23 cellular contexts compared by ENCODE assay signal in the genomic region with DNA sequence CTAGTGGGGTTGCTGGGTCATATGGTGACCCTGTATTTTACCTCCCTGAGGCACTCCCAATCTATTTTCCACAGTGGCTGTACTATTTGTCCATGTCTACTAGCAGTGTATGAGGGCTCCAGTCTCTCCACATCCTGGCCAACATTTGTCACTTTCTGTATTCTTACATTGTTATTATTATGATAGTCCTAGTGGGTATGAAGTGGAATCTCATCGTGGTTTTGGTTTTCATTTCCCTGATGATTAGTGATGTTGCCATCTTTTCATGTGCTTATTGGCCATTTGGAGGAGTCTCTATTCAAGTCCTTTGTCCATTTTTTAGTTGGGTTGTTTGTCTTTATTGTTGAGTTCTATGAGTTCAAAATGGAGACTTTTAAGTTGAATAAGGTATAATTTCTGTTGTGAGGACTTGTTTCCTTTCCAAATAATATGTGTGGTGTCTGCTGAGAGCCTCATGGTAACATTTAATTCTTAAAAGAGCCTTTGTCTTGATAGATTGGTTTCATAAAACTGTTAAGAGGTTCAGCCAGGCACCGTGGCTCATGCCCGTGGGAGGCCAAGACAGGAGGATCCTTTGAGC.
DNase-seq lines count a peak whose midpoint lies in the region; FAIRE-seq and TF ChIP-seq lines count a peak whose summit lies in the region.
"Had no signal": no experiment of that assay in that cellular context is flagged by ENCODE, and none has a peak within 500 bp of the region (broad histone marks: within the 10 kb centered on the region; RNA-seq: fewer than 3 reads in every experiment).

No MANE protein-coding gene starts in this region.

- peaks cover 13% of the 10 kb centered on the region for H3K4me1 ChIP-seq in mesenchymal stem cell (ENCODE audit: control insufficient read depth, insufficient read depth, low read depth, low read length)

- no peak for DNase-seq in T-helper 1 cell
- peak; percentile 25 for DNase-seq in EL
- no peak for DNase-seq in activated T-helper 2 cell treated with anti-CD3 and anti-CD28 coated beads, Interferon-gamma antibody, Interleukin-2, Interleukin-4, amounts not matched to agents 10 μg/mL and 5 μg/mL and 100 μg/mL, durations not matched to agents 14 hours and 24 hours and 36 hours (ENCODE audit: low spot score)
- DNase-seq in mesenchymal stem cell, result no peak
- DNase-seq in central memory CD4-positive, alpha-beta T cell, result no peak
- no peak for DNase-seq in GM13976 (ENCODE audit: low spot score)
- no peak for DNase-seq in RCC 7860 (ENCODE audit: low spot score)
- DNase-seq: 8988T; activated CD4-positive, CD25-positive, alpha-beta regulatory T cell; body of pancreas; Calu3; Karpas-422; NCI-H1105; NCI-H2107; NCI-H510A; Peyer's patch; stimulated activated CD4-positive, alpha-beta T cell treated with anti-CD3 and anti-CD28 coated beads, Interleukin-4, amount 100 ng/mL, for 24 hours; T1000; upper lobe of left lung had no signal

- no peak overlapping the region for H2AK5ac ChIP-seq in mesenchymal stem cell (ENCODE audit: low read length, severe bottlenecking)

- no peak overlapping the region for H3K23ac ChIP-seq in mesenchymal stem cell (ENCODE audit: low read length in 2 of 2)

- peaks cover 0 to 5% of the 10 kb centered on the region in 2 experiments for H3K36me3 ChIP-seq in mesenchymal stem cell (ENCODE audit: control insufficient read depth in 1 of 2, insufficient read depth in 2 of 2, low read depth in 1 of 2, low read length in 2 of 2)
- H3K36me3 ChIP-seq: neutrophil, Peyer's patch, upper lobe of left lung had no signal

- H3K4me3 Mint-ChIP-seq in T-helper 1 cell treated with Interleukin-12 subunit alpha and Interleukin-12 subunit beta and Interleukin-4 antibody, amounts not matched to agents 30 μg/mL and 1 μg/mL, for 36 hours, result no peak overlapping the region
- H3K4me3 Mint-ChIP-seq in activated T-helper 2 cell treated with anti-CD3 and anti-CD28 coated beads, Interferon-gamma antibody, Interleukin-2, Interleukin-4, amounts not matched to agents 10 μg/mL and 5 μg/mL and 100 μg/mL, durations not matched to agents 14 hours and 24 hours and 36 hours (ENCODE audit: low read depth), result no peak overlapping the region

- peaks cover 9% of the 10 kb centered on the region for H3K9me3 ChIP-seq in mesenchymal stem cell (ENCODE audit: control insufficient read depth, low read length)
- H3K9me3 ChIP-seq: body of pancreas, neutrophil, Peyer's patch had no signal

- no peaks in the 10 kb centered on the region for H3K27me3 Mint-ChIP-seq in T-helper 1 cell treated with Interleukin-12 subunit alpha and Interleukin-12 subunit beta and Interleukin-4 antibody, amounts not matched to agents 30 μg/mL and 1 μg/mL, for 36 hours (ENCODE audit: low read depth)
- no peaks in the 10 kb centered on the region for H3K27me3 Mint-ChIP-seq in activated T-helper 2 cell treated with anti-CD3 and anti-CD28 coated beads, Interferon-gamma antibody, Interleukin-2, Interleukin-4, amounts not matched to agents 10 μg/mL and 5 μg/mL and 100 μg/mL, durations not matched to agents 14 hours and 24 hours and 36 hours (ENCODE audit: low read depth)

- H2BK120ac ChIP-seq in mesenchymal stem cell (ENCODE audit: low read depth, low read length), result no peak overlapping the region

- H3K36me3 Mint-ChIP-seq in T-helper 1 cell treated with Interleukin-12 subunit alpha and Interleukin-12 subunit beta and Interleukin-4 antibody, amounts not matched to agents 30 μg/mL and 1 μg/mL, for 36 hours (ENCODE audit: low read depth), result peaks cover 36% of the 10 kb centered on the region
- peaks cover 59% of the 10 kb centered on the region for H3K36me3 Mint-ChIP-seq in activated T-helper 2 cell treated with anti-CD3 and anti-CD28 coated beads, Interferon-gamma antibody, Interleukin-2, Interleukin-4, amounts not matched to agents 10 μg/mL and 5 μg/mL and 100 μg/mL, durations not matched to agents 14 hours and 24 hours and 36 hours (ENCODE audit: low read depth)

- TF ChIP-seq CTCF in GM13976 (IDR thresholded peaks at IDR 0.05; ENCODE audit: borderline replicate concordance, control extremely low read depth, extremely low read depth, insufficient read depth, missing control alignments), result no peak

- intact Hi-C loops in activated T-helper 2 cell treated with anti-CD3 and anti-CD28 coated beads, Interferon-gamma antibody, Interleukin-2, Interleukin-4, amounts not matched to agents 10 μg/mL and 5 μg/mL and 100 μg/mL, durations not matched to agents 14 hours and 24 hours and 36 hours (cut with micrococcal nuclease), result no loop called here

- H3K4me1 Mint-ChIP-seq in T-helper 1 cell treated with Interleukin-12 subunit alpha and Interleukin-12 subunit beta and Interleukin-4 antibody, amounts not matched to agents 30 μg/mL and 1 μg/mL, for 36 hours (ENCODE audit: low read depth), result peaks cover 45% of the 10 kb centered on the region
- peaks cover 52% of the 10 kb centered on the region for H3K4me1 Mint-ChIP-seq in activated T-helper 2 cell treated with anti-CD3 and anti-CD28 coated beads, Interferon-gamma antibody, Interleukin-2, Interleukin-4, amounts not matched to agents 10 μg/mL and 5 μg/mL and 100 μg/mL, durations not matched to agents 14 hours and 24 hours and 36 hours (ENCODE audit: low read depth)

- H3K79me1 ChIP-seq in mesenchymal stem cell (replicated peaks; ENCODE audit: low read length, poor library complexity, severe bottlenecking), result peaks cover 43% of the 10 kb centered on the region

- H2BK15ac ChIP-seq in mesenchymal stem cell (ENCODE audit: low read depth, poor library complexity, severe bottlenecking), result peak overlapping the region; percentile 32

- no peaks in the 10 kb centered on the region for H3K27me3 ChIP-seq in mesenchymal stem cell (ENCODE audit: control insufficient read depth in 1 of 2, insufficient read depth in 1 of 2, low read length in 2 of 2)
- H3K27me3 ChIP-seq: body of pancreas, hepatocyte, neutrophil, Peyer's patch, upper lobe of left lung had no signal

- H3K4ac ChIP-seq in mesenchymal stem cell (ENCODE audit: low read depth in 1 of 2, low read length in 2 of 2), result no peak overlapping the region

- H3K27ac ChIP-seq in mesenchymal stem cell (ENCODE audit: low read length, poor library complexity, severe bottlenecking), result no peak overlapping the region
- H3K27ac ChIP-seq: body of pancreas, coronary artery, hepatocyte, neutrophil, Peyer's patch, upper lobe of left lung had no signal

- no peak overlapping the region for H4K8ac ChIP-seq in mesenchymal stem cell (ENCODE audit: low read length)

- H2BK5ac ChIP-seq in mesenchymal stem cell (ENCODE audit: low read depth, low read length, poor library complexity, severe bottlenecking), result no peak overlapping the region

- no peak overlapping the region for H3K4me2 ChIP-seq in mesenchymal stem cell (ENCODE audit: low read length, poor library complexity, severe bottlenecking)
- H3K4me2 ChIP-seq: hepatocyte had no signal

- H3K18ac ChIP-seq in mesenchymal stem cell (ENCODE audit: low read depth in 1 of 2, low read length in 2 of 2), result no peak overlapping the region

- WGBS in mesenchymal stem cell, result 97% methylated on average over 3 of the region's 3 CpGs

- H3K9me3 Mint-ChIP-seq in T-helper 1 cell treated with Interleukin-12 subunit alpha and Interleukin-12 subunit beta and Interleukin-4 antibody, amounts not matched to agents 30 μg/mL and 1 μg/mL, for 36 hours, result peaks cover 14% of the 10 kb centered on the region
- H3K9me3 Mint-ChIP-seq in activated T-helper 2 cell treated with anti-CD3 and anti-CD28 coated beads, Interferon-gamma antibody, Interleukin-2, Interleukin-4, amounts not matched to agents 10 μg/mL and 5 μg/mL and 100 μg/mL, durations not matched to agents 14 hours and 24 hours and 36 hours, result peaks cover 28% of the 10 kb centered on the region

- H2AFZ ChIP-seq in mesenchymal stem cell (ENCODE audit: low read depth, low read length), result no peak overlapping the region
- H2AFZ ChIP-seq: hepatocyte had no signal

- no peak overlapping the region for H3K14ac ChIP-seq in mesenchymal stem cell (ENCODE audit: low read length in 2 of 2)

- peak overlapping the region; percentile 33 for H3K27ac Mint-ChIP-seq in T-helper 1 cell treated with Interleukin-12 subunit alpha and Interleukin-12 subunit beta and Interleukin-4 antibody, amounts not matched to agents 30 μg/mL and 1 μg/mL, for 36 hours
- peak overlapping the region; percentile 46 for H3K27ac Mint-ChIP-seq in activated T-helper 2 cell treated with anti-CD3 and anti-CD28 coated beads, Interferon-gamma antibody, Interleukin-2, Interleukin-4, amounts not matched to agents 10 μg/mL and 5 μg/mL and 100 μg/mL, durations not matched to agents 14 hours and 24 hours and 36 hours

- no peak overlapping the region for H3K9ac ChIP-seq in mesenchymal stem cell (ENCODE audit: low read length)

- no peak overlapping the region for H3K4me3 ChIP-seq in mesenchymal stem cell (ENCODE audit: insufficient read depth in 1 of 2, low read depth in 1 of 2, low read length in 2 of 2)
- H3K4me3 ChIP-seq: body of pancreas, coronary artery, hepatocyte, Peyer's patch, upper lobe of left lung had no signal

- H2BK12ac ChIP-seq in mesenchymal stem cell (ENCODE audit: low read length in 2 of 2), result no peak overlapping the region

- no peak for FAIRE-seq in RCC 7860 (lab: Jason Lieb, UNC)

- H4K91ac ChIP-seq in mesenchymal stem cell (ENCODE audit: low read length), result no peak overlapping the region

- in situ Hi-C loops in GM13976 (cut with MboI; ENCODE audit: low sequenced_read_pairs, unreplicated experiment), result no loop called here
